In the genomic region with DNA sequence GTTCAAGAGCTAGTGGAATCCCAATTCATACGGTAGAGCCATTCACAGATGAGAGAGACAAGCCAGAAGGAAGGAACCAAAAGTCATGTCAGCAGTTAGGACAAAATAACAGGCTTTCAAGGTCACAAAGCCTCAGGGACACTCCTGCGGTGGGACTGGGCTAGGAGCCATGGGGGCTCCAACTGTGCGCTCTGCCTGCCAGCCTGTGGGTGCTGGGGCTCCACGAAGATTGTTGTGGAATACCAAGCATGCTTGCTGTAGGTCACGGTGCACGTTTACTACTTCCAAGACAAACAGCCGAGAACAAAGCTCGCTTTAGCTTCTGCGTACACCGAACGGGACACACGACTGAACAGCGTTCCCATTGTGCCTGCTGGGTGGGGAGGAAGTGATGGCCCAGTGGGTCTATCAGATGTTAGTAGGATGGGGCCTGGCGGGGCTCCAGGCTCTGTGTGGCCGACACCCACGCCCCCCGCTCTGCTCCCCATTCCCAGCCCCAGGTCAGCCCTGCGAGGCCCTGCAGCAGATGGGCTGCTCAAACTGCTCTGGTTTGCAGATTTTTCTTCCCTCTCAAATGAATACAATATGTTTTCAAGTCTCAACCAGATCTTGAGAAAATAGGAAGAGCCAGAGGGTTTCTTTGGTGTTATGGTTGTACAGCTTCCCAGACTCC, we compare ENCODE assay signal across 1 cellular context.
TF ChIP-seq lines count a peak whose summit lies in the region.

No MANE protein-coding gene starts in this region.

TF ChIP-seq in HepG2, 621 proteins besides CTCF, POLR2A, EP300 and RAD21 (continued from another document and continues in another):
- peak; percentile 70; the same call in 1 of the 2 replicates for TF ChIP-seq MYC (CRISPR knock-in tag; IDR thresholded peaks at IDR 0.05; ENCODE audit: borderline replicate concordance)
- 0 out of 2 replicates have a peak, but pooled peaks have one; percentile 29 for TF ChIP-seq RBAK (CRISPR knock-in tag; IDR thresholded peaks at IDR 0.05)
- TF ChIP-seq CBX2 (IDR thresholded peaks at IDR 0.05; ENCODE audit: low read depth, low read length) = no peak
- no peak for TF ChIP-seq CBX2 (CRISPR knock-in tag; IDR thresholded peaks at IDR 0.05; ENCODE audit: low read depth)
- no peak for TF ChIP-seq HOXA7 (CRISPR knock-in tag; IDR thresholded peaks at IDR 0.05)
- TF ChIP-seq ZNF75D (CRISPR knock-in tag; IDR thresholded peaks at IDR 0.05; ENCODE audit: borderline replicate concordance) = no peak
- peak; percentile 45 for TF ChIP-seq XRCC5 (optimal IDR thresholded peaks at IDR 0.05; ENCODE audit: low read length)
- no peak for TF ChIP-seq KLF15 (CRISPR knock-in tag; IDR thresholded peaks at IDR 0.05; ENCODE audit: borderline replicate concordance)
- TF ChIP-seq, protein P1, sequence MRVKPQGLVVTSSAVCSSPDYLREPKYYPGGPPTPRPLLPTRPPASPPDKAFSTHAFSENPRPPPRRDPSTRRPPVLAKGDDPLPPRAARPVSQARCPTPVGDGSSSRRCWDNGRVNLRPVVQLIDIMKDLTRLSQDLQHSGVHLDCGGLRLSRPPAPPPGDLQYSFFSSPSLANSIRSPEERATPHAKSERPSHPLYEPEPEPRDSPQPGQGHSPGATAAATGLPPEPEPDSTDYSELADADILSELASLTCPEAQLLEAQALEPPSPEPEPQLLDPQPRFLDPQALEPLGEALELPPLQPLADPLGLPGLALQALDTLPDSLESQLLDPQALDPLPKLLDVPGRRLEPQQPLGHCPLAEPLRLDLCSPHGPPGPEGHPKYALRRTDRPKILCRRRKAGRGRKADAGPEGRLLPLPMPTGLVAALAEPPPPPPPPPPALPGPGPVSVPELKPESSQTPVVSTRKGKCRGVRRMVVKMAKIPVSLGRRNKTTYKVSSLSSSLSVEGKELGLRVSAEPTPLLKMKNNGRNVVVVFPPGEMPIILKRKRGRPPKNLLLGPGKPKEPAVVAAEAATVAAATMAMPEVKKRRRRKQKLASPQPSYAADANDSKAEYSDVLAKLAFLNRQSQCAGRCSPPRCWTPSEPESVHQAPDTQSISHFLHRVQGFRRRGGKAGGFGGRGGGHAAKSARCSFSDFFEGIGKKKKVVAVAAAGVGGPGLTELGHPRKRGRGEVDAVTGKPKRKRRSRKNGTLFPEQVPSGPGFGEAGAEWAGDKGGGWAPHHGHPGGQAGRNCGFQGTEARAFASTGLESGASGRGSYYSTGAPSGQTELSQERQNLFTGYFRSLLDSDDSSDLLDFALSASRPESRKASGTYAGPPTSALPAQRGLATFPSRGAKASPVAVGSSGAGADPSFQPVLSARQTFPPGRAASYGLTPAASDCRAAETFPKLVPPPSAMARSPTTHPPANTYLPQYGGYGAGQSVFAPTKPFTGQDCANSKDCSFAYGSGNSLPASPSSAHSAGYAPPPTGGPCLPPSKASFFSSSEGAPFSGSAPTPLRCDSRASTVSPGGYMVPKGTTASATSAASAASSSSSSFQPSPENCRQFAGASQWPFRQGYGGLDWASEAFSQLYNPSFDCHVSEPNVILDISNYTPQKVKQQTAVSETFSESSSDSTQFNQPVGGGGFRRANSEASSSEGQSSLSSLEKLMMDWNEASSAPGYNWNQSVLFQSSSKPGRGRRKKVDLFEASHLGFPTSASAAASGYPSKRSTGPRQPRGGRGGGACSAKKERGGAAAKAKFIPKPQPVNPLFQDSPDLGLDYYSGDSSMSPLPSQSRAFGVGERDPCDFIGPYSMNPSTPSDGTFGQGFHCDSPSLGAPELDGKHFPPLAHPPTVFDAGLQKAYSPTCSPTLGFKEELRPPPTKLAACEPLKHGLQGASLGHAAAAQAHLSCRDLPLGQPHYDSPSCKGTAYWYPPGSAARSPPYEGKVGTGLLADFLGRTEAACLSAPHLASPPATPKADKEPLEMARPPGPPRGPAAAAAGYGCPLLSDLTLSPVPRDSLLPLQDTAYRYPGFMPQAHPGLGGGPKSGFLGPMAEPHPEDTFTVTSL (CRISPR knock-in tag; IDR thresholded peaks at IDR 0.05; ENCODE audit: borderline replicate concordance) = peak; percentile 19
- TF ChIP-seq CBX5 (CRISPR knock-in tag; IDR thresholded peaks at IDR 0.05; ENCODE audit: borderline replicate concordance) = no peak; the same call in 1 of the 2 replicates
- peak; percentile 67 for TF ChIP-seq PRDM10 (CRISPR knock-in tag; IDR thresholded peaks at IDR 0.05; ENCODE audit: low read depth)
- TF ChIP-seq BORCS8-MEF2B (CRISPR knock-in tag; IDR thresholded peaks at IDR 0.05) = peak; percentile 78; the same call in 1 of the 2 replicates
- TF ChIP-seq CENPT (CRISPR knock-in tag; IDR thresholded peaks at IDR 0.05; ENCODE audit: low read depth) = no peak
- 0 out of 2 replicates have a peak, but pooled peaks have one; percentile 31 for TF ChIP-seq ZNF619 (CRISPR knock-in tag; IDR thresholded peaks at IDR 0.05)
- peak; percentile 53 for TF ChIP-seq ZSCAN25 (CRISPR knock-in tag; IDR thresholded peaks at IDR 0.05)
- TF ChIP-seq ZNF777 (CRISPR knock-in tag; IDR thresholded peaks at IDR 0.05) = no peak
- no peak; the same call in 1 of the 2 replicates for TF ChIP-seq ZNF724P (CRISPR knock-in tag; IDR thresholded peaks at IDR 0.05; ENCODE audit: borderline replicate concordance)
- no peak for TF ChIP-seq ZNF703 (CRISPR knock-in tag; IDR thresholded peaks at IDR 0.05; ENCODE audit: borderline replicate concordance)
- TF ChIP-seq ZNF883 (CRISPR knock-in tag; IDR thresholded peaks at IDR 0.05; ENCODE audit: not compliant biosample characterization) = peak; percentile 65
- TF ChIP-seq SPEN (CRISPR knock-in tag; IDR thresholded peaks at IDR 0.05; ENCODE audit: low read depth) = peak; percentile 58
- no peak for TF ChIP-seq RBM22 (optimal IDR thresholded peaks at IDR 0.05; ENCODE audit: low read length)
- TF ChIP-seq ZNF616 (CRISPR knock-in tag; IDR thresholded peaks at IDR 0.05; ENCODE audit: low read depth) = no peak
- TF ChIP-seq, protein P2, sequence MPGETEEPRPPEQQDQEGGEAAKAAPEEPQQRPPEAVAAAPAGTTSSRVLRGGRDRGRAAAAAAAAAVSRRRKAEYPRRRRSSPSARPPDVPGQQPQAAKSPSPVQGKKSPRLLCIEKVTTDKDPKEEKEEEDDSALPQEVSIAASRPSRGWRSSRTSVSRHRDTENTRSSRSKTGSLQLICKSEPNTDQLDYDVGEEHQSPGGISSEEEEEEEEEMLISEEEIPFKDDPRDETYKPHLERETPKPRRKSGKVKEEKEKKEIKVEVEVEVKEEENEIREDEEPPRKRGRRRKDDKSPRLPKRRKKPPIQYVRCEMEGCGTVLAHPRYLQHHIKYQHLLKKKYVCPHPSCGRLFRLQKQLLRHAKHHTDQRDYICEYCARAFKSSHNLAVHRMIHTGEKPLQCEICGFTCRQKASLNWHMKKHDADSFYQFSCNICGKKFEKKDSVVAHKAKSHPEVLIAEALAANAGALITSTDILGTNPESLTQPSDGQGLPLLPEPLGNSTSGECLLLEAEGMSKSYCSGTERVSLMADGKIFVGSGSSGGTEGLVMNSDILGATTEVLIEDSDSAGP (CRISPR knock-in tag; IDR thresholded peaks at IDR 0.05; ENCODE audit: borderline replicate concordance) = peak; percentile 79
- peak; percentile 87 for TF ChIP-seq PAXIP1 (CRISPR knock-in tag; conservative IDR thresholded peaks at IDR 0.05)
- TF ChIP-seq NBN (conservative IDR thresholded peaks at IDR 0.05) = no peak
- 0 out of 2 replicates have a peak, but pooled peaks have one; percentile 57 for TF ChIP-seq ZNF136 (CRISPR knock-in tag; IDR thresholded peaks at IDR 0.05; ENCODE audit: low read depth)
- TF ChIP-seq GFI1 (CRISPR knock-in tag; IDR thresholded peaks at IDR 0.05; ENCODE audit: borderline replicate concordance) = peak; percentile 74; the same call in 1 of the 2 replicates
- peak; percentile 94 for TF ChIP-seq GATAD2A (CRISPR knock-in tag; IDR thresholded peaks at IDR 0.05)
- TF ChIP-seq SMARCE1 (IDR thresholded peaks at IDR 0.05; ENCODE audit: borderline replicate concordance) = no peak
- TF ChIP-seq ZNF12 (CRISPR knock-in tag; IDR thresholded peaks at IDR 0.05) = peak; percentile 37; the same call in 1 of the 2 replicates
- TF ChIP-seq, protein P3, sequence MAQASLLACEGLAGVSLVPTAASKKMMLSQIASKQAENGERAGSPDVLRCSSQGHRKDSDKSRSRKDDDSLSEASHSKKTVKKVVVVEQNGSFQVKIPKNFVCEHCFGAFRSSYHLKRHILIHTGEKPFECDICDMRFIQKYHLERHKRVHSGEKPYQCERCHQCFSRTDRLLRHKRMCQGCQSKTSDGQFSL (CRISPR knock-in tag; IDR thresholded peaks at IDR 0.05) = no peak
- TF ChIP-seq, protein P4, sequence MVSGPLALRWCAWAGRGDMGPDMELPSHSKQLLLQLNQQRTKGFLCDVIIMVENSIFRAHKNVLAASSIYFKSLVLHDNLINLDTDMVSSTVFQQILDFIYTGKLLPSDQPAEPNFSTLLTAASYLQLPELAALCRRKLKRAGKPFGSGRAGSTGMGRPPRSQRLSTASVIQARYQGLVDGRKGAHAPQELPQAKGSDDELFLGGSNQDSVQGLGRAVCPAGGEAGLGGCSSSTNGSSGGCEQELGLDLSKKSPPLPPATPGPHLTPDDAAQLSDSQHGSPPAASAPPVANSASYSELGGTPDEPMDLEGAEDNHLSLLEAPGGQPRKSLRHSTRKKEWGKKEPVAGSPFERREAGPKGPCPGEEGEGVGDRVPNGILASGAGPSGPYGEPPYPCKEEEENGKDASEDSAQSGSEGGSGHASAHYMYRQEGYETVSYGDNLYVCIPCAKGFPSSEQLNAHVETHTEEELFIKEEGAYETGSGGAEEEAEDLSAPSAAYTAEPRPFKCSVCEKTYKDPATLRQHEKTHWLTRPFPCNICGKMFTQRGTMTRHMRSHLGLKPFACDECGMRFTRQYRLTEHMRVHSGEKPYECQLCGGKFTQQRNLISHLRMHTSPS (CRISPR knock-in tag; IDR thresholded peaks at IDR 0.05; ENCODE audit: low read depth) = no peak; the same call in 1 of the 2 replicates
- TF ChIP-seq, protein P5, sequence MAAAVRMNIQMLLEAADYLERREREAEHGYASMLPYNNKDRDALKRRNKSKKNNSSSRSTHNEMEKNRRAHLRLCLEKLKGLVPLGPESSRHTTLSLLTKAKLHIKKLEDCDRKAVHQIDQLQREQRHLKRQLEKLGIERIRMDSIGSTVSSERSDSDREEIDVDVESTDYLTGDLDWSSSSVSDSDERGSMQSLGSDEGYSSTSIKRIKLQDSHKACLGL (CRISPR knock-in tag; IDR thresholded peaks at IDR 0.05) = no peak
- TF ChIP-seq ZFYVE20 (CRISPR knock-in tag; IDR thresholded peaks at IDR 0.05; ENCODE audit: borderline replicate concordance, low read depth) = no peak
- peak; percentile 66; the same call in 1 of the 2 replicates for TF ChIP-seq ZNF160 (CRISPR knock-in tag; IDR thresholded peaks at IDR 0.05)
- peak; percentile 73; the same call in 1 of the 2 replicates for TF ChIP-seq FOXJ3 (CRISPR knock-in tag; IDR thresholded peaks at IDR 0.05; ENCODE audit: borderline replicate concordance)
- no peak for TF ChIP-seq MAF1 (CRISPR knock-in tag; IDR thresholded peaks at IDR 0.05; ENCODE audit: borderline replicate concordance)
- peak; percentile 54 for TF ChIP-seq PHF5A (CRISPR knock-in tag; IDR thresholded peaks at IDR 0.05; ENCODE audit: low read depth, unreplicated experiment)
- TF ChIP-seq GATAD1 (CRISPR knock-in tag; IDR thresholded peaks at IDR 0.05) = peak; percentile 65
- TF ChIP-seq MTF2 (CRISPR knock-in tag; IDR thresholded peaks at IDR 0.05; ENCODE audit: borderline replicate concordance) = peak; percentile 63; the same call in 1 of the 2 replicates
